In genomic region chr5:135578685-135579341, GRCh38 we compare ENCODE assay signal across 8 cellular contexts. TPM values are rescaled to one million over a fixed set of nuclear protein-coding genes. Genes with fewer than 3 reads are reported as not detected.
DNase-seq lines count a peak whose midpoint lies in the region; ATAC-seq, FAIRE-seq and TF ChIP-seq lines count a peak whose summit lies in the region.

A gene with protein sequence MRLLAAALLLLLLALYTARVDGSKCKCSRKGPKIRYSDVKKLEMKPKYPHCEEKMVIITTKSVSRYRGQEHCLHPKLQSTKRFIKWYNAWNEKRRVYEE (minus strand): TSS chr5:135578991. CDS start chr5:135578778, 213 bp downstream.

- H3K36me3 ChIP-seq in right atrium auricular region (no peaks in the 10 kb centered on the region), iPS DF 6.9 (ENCODE audit: control insufficient read depth, insufficient read depth, low read length) (no peaks in the 10 kb centered on the region), small intestine (ENCODE audit: control insufficient read depth in 2 of 2, insufficient read depth in 2 of 2, low read length in 2 of 2) (no peaks in the 10 kb centered on the region)

- H3K9me3 ChIP-seq in right atrium auricular region (no peaks in the 10 kb centered on the region), iPS DF 6.9 (ENCODE audit: control insufficient read depth, insufficient read depth, low read length) (no peaks in the 10 kb centered on the region), small intestine (ENCODE audit: control insufficient read depth, low read depth) (no peaks in the 10 kb centered on the region)

- WGBS in iPS DF 6.9 (ENCODE audit: insufficient coverage, insufficient read length): no CpG with 5 or more reads among the region's 68 CpGs
- WGBS in small intestine, 3 donors: 1 to 5% (median 2%) methylated on average over 54 to 68 of the region's 68 CpGs

- H3K4me3 ChIP-seq in right atrium auricular region (peak within 1 kb of the TSS in 1 of 2 donors; percentile 12), iPS DF 6.9 (ENCODE audit: low read length) (peak within 1 kb of the TSS; percentile 29; the same call in 1 of the 2 replicates), small intestine (ENCODE audit: low read depth in 1 of 2, low read length in 2 of 2) (peak within 1 kb of the TSS in 1 of 2 donors; percentile 14)

- ATAC-seq in Right ventricle myocardium inferior (peak; percentile 62), HG02884 (IDR thresholded peaks at IDR 0.05; ENCODE audit: unreplicated experiment) (no peak)

- intact Hi-C loops in Right ventricle myocardium inferior (cut with DNase I): no loop called here

- peaks cover 3 to 9% of the 10 kb centered on the region in 2 donors for H3K27me3 ChIP-seq in right atrium auricular region
- peaks cover 27% of the 10 kb centered on the region for H3K27me3 ChIP-seq in iPS DF 6.9 (ENCODE audit: control insufficient read depth, insufficient read depth, low read length)
- H3K27me3 ChIP-seq in small intestine (ENCODE audit: control insufficient read depth in 2 of 2, insufficient read depth in 2 of 2, low read length in 2 of 2): peaks cover 0 to 4% of the 10 kb centered on the region in 2 donors

- no peak for TF ChIP-seq CTCF in right atrium auricular region (IDR thresholded peaks at IDR 0.05)

- H3K27ac ChIP-seq in right atrium auricular region (no peak within 1 kb of the TSS), iPS DF 6.9 (ENCODE audit: low read length) (no peak within 1 kb of the TSS), small intestine (ENCODE audit: low read depth in 1 of 2, low read length in 1 of 2) (peak within 1 kb of the TSS in 1 of 2 donors; percentile 42)

- no peak for FAIRE-seq in small intestine (lab: Jason Lieb, UNC)

- peak; percentile 74 for DNase-seq in Right ventricle myocardium inferior (ENCODE audit: missing footprints)
- DNase-seq in right atrium auricular region (ENCODE audit: low spot score): no peak
- peak in 30 of 58 donors; percentile 7 to 80 (median 32) for DNase-seq in anterior cingulate cortex (lab: John Stamatoyannopoulos, UW)
- no peak for DNase-seq in iPS DF 6.9 (ENCODE audit: low read depth, low spot score)
- DNase-seq in small intestine: peak; percentile 24
- no peak for DNase-seq in NCI-H128 (lab: John Stamatoyannopoulos, UW; ENCODE audit: unreplicated experiment)
- no peak for DNase-seq in NCI-H510A (lab: John Stamatoyannopoulos, UW)

- H3K4me1 ChIP-seq in right atrium auricular region: no peaks in the 10 kb centered on the region
- peaks cover 6% of the 10 kb centered on the region; the same call in 1 of the 2 replicates for H3K4me1 ChIP-seq in iPS DF 6.9 (ENCODE audit: control insufficient read depth, insufficient read depth, low read length)
- H3K4me1 ChIP-seq in small intestine (ENCODE audit: control insufficient read depth in 2 of 2, insufficient read depth in 1 of 2, low read depth in 1 of 2, low read length in 1 of 2): no peaks in the 10 kb centered on the region

RNA-seq across cellular contexts. Expression of the gene that starts here (rescaled TPM):
- 1.8 TPM for total RNA-seq in Right ventricle myocardium inferior
- 1 to 10 TPM in 1 of 2 donors, under 1 TPM in 1; 0.33 to 3.1 TPM for total RNA-seq in right atrium auricular region
- 10 to 100 TPM in 2 of 3 donors, 1 to 10 TPM in 1; 4.9 to 70.0 (median 13.4) TPM for polyA plus RNA-seq in small intestine

Comparison
In these comparisons a context has a peak if more than half of its experiments do, and no peak if none do; other contexts are left out.
1. DNase-seq: peak in Right ventricle myocardium inferior (single experiment), anterior cingulate cortex (30 of 58) and small intestine (single experiment); none in right atrium auricular region (single experiment), iPS DF 6.9 (single experiment), NCI-H128 (single experiment) and NCI-H510A (single experiment).